33 cellular contexts compared by ENCODE assay signal in the genomic region with DNA sequence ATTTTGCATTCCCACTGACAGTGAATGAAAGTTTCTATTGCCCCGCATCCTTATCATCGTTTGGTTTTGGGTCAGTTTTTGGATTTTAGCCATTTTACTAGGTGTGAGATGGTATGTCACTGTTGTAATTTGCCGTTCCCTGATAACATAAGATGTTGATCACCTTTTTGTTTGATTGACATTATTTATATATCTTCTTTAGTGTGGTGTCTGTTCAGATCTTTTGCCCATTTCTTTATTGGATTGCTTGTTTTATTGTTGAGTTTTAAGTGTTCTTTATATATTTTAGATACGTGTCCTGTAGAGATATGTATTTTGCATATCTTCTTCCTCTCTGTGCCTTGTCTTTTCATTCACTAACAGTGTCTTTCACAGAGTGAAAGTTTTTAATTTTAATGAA.
"Had no signal": no experiment of that assay in that cellular context is flagged by ENCODE, and none has a peak within 500 bp of the region (broad histone marks: within the 10 kb centered on the region; RNA-seq: fewer than 3 reads in every experiment).

No MANE protein-coding gene starts in this region.

- DNase-seq: Karpas-422, Kasumi-1, MG63, MM.1S, MV-4-11, NCI-H1048, NCI-H1092, NCI-H1092 treated with DMSO at 0.1 percent for 48 hours, NCI-H1105, NCI-H1105 treated with DMSO at 0.1 percent for 48 hours, NCI-H1417, NCI-H1417 treated with DMSO at 0.1 percent for 48 hours, NCI-H1436, NCI-H1436 treated with DMSO at 0.1 percent for 48 hours, NCI-H146, NCI-H1694, NCI-H1694 treated with DMSO at 0.1 percent for 48 hours, NCI-H187, NCI-H187 treated with DMSO at 0.1 percent for 48 hours, NCI-H1930, NCI-H2029, NCI-H2029 treated with DMSO at 0.1 percent for 48 hours, NCI-H2081, NCI-H2081 treated with DMSO at 0.1 percent for 48 hours, NCI-H2107, NCI-H2171, NCI-H2171 treated with DMSO at 0.1 percent for 48 hours, NCI-H2227 treated with DMSO at 0.1 percent for 48 hours, NCI-H226, NCI-H345, NCI-H446, NCI-H446 treated with DMSO at 0.1 percent for 48 hours, NCI-H510A had no signal
